ENCODE assay signal across 11 cellular contexts in the genomic region with DNA sequence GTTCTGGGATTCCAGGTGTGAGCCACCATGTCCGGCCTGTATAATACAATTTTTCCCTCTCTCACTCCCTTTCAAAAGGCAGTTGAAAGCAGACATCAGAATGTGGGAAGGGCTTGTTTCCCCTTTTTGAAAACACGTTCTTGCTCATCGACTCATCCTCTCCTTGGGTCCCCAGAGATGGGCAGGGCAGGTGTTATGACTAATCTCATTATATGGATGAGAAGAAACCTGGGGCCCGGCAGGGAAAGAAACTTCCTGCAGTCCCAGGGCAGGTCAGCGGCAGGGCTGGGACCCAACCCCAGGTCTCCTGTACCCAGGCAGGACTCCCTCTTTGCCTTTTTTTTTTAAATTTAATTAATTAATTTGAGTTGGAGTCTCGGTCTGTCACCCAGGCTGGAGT. TPM values are rescaled to one million over a fixed set of nuclear protein-coding genes. Genes with fewer than 3 reads are reported as not detected.
DNase-seq lines count a peak whose midpoint lies in the region; ATAC-seq and TF ChIP-seq lines count a peak whose summit lies in the region.
"Not testable (repeated sequence)": the region's sequence is repeated elsewhere in the genome, so short reads cannot be mapped to it uniquely, and the experiment has no call there.
"Had no signal": no experiment of that assay in that cellular context is flagged by ENCODE, and none has a peak within 500 bp of the region (broad histone marks: within the 10 kb centered on the region; RNA-seq: fewer than 3 reads in every experiment).

No MANE protein-coding gene starts in this region.

- not testable (repeated sequence) for H3K27me3 Mint-ChIP-seq in activated T-cell treated with anti-CD3 and anti-CD28 coated beads, Interleukin-2, amount 50 U/mL, for 72 hours (ENCODE audit: low read depth)

- H3K27ac ChIP-seq in sigmoid colon = not testable (repeated sequence)

- DNase-seq in activated T-cell treated with anti-CD3 and anti-CD28 coated beads, Interleukin-2, amount 50 U/mL, for 72 hours = not testable (repeated sequence)
- peak; percentile 27 for DNase-seq in sigmoid colon

- H3K9me3 Mint-ChIP-seq in activated T-cell treated with anti-CD3 and anti-CD28 coated beads, Interleukin-2, amount 50 U/mL, for 72 hours = not testable (repeated sequence)

- not testable (repeated sequence) for H3K27ac Mint-ChIP-seq in activated T-cell treated with anti-CD3 and anti-CD28 coated beads, Interleukin-2, amount 50 U/mL, for 72 hours

- not testable (repeated sequence) for H3K4me3 Mint-ChIP-seq in activated T-cell treated with anti-CD3 and anti-CD28 coated beads, Interleukin-2, amount 50 U/mL, for 72 hours

- not testable (repeated sequence) for H3K27me3 ChIP-seq in sigmoid colon

- H3K4me3 ChIP-seq in sigmoid colon = not testable (repeated sequence)

- H3K36me3 ChIP-seq in sigmoid colon = not testable (repeated sequence)

- intact Hi-C loops in sigmoid colon (cut with DNase I) = not testable (repeated sequence)

- not testable (repeated sequence) for H3K4me1 Mint-ChIP-seq in activated T-cell treated with anti-CD3 and anti-CD28 coated beads, Interleukin-2, amount 50 U/mL, for 72 hours (ENCODE audit: low read depth)

- not testable (repeated sequence) for H3K4me1 ChIP-seq in sigmoid colon

- not testable (repeated sequence) for H3K9me3 ChIP-seq in sigmoid colon

- whole genome bisulfite sequencing in sigmoid colon, 2 donors = 77 to 88% methylated on average over 1 to 2 of the region's 6 CpGs

- TF ChIP-seq POLR2A in sigmoid colon (IDR thresholded peaks at IDR 0.05) = not testable (repeated sequence)

- not testable (repeated sequence) for TF ChIP-seq EP300 in sigmoid colon (IDR thresholded peaks at IDR 0.05)

- ATAC-seq in GM18519 (IDR thresholded peaks at IDR 0.05; ENCODE audit: low FRiP score, unreplicated experiment) (peak; percentile 78), GM19395 (IDR thresholded peaks at IDR 0.05; ENCODE audit: unreplicated experiment) (peak; percentile 87), GM21717 (IDR thresholded peaks at IDR 0.05; ENCODE audit: unreplicated experiment) (peak; percentile 71), HG02852 (IDR thresholded peaks at IDR 0.05; ENCODE audit: unreplicated experiment) (peak; percentile 79), HG03108 (IDR thresholded peaks at IDR 0.05; ENCODE audit: unreplicated experiment) (peak; percentile 81), HG03565 (IDR thresholded peaks at IDR 0.05; ENCODE audit: unreplicated experiment) (peak; percentile 84)
- peak; percentile 30 to 36 for ATAC-seq in activated T-cell treated with anti-CD3 and anti-CD28 coated beads, Interleukin-2, amount 50 U/mL, for 72 hours (replicated peaks in 1 of 2)

- H3K36me3 Mint-ChIP-seq in activated T-cell treated with anti-CD3 and anti-CD28 coated beads, Interleukin-2, amount 50 U/mL, for 72 hours (ENCODE audit: insufficient read depth in 2 of 2) = not testable (repeated sequence)

- not testable (repeated sequence) for TF ChIP-seq CTCF in sigmoid colon (IDR thresholded peaks at IDR 0.05)

RNA-seq across cellular contexts. Expression of gene UPK3BL2, which starts 2.9 kb away (rescaled TPM):
- total RNA-seq in activated T-cell treated with anti-CD3 and anti-CD28 coated beads, Interleukin-2, amount 50 U/mL, for 72 hours = 10 to 100 TPM; 24.8 to 37.9 TPM
- total RNA-seq in sigmoid colon = 10 to 100 TPM in 1 of 4 donors, 1 to 10 TPM in 2, under 1 TPM in 1; 0.99 to 10.9 (median 3.4) TPM
- 10 to 100 TPM in 1 of 3 donors, not detected in 2; 14.2 TPM for polyA plus RNA-seq in sigmoid colon

RNA-seq across cellular contexts. Expression of gene SPDYE2, which starts 4.7 kb away (rescaled TPM):
- total RNA-seq in activated T-cell treated with anti-CD3 and anti-CD28 coated beads, Interleukin-2, amount 50 U/mL, for 72 hours = not detected
- not detected for total RNA-seq in sigmoid colon
- polyA plus RNA-seq in sigmoid colon = under 1 TPM in 1 of 3 donors, not detected in 2; 0.12 TPM
- total RNA-seq: activated T-cell treated with anti-CD3 and anti-CD28 coated beads, Interleukin-2, amount 50 U/mL, for 4 hours; left lobe of liver; temporal lobe had no signal

RNA-seq across cellular contexts. Expression of gene POLR2J3, which starts 26.0 kb away (rescaled TPM):
- 10 to 100 TPM; 37.5 to 67.1 TPM for total RNA-seq in activated T-cell treated with anti-CD3 and anti-CD28 coated beads, Interleukin-2, amount 50 U/mL, for 72 hours
- total RNA-seq in sigmoid colon = 10 to 100 TPM; 10.7 to 19.1 (median 15.1) TPM
- polyA plus RNA-seq in sigmoid colon = 100 to 1,000 TPM in 1 of 3 donors, 10 to 100 TPM in 2; 13.9 to 103 (median 33.6) TPM

RNA-seq across cellular contexts. Expression of gene RASA4B, which starts 28.8 kb away (rescaled TPM):
- 10 to 100 TPM; 20.0 to 29.8 TPM for total RNA-seq in activated T-cell treated with anti-CD3 and anti-CD28 coated beads, Interleukin-2, amount 50 U/mL, for 72 hours
- total RNA-seq in sigmoid colon = 10 to 100 TPM in 2 of 4 donors, 1 to 10 TPM in 2; 2.5 to 39.1 (median 12.9) TPM
- polyA plus RNA-seq in sigmoid colon = 10 to 100 TPM; 11.4 to 24.4 (median 16.6) TPM

Comparison
In these comparisons a context has a peak if more than half of its experiments do, and no peak if none do; other contexts are left out.
1. ATAC-seq: peak in every context shown above with its lines; median percentile 87 in GM19395; 84 in HG03565; 81 in HG03108; 79 in HG02852; 78 in GM18519; 71 in GM21717; 33 in activated T-cell treated with anti-CD3 and anti-CD28 coated beads, Interleukin-2, amount 50 U/mL, for 72 hours.